Comparison of ENCODE assay signal across 8 cellular contexts in the genomic region with DNA sequence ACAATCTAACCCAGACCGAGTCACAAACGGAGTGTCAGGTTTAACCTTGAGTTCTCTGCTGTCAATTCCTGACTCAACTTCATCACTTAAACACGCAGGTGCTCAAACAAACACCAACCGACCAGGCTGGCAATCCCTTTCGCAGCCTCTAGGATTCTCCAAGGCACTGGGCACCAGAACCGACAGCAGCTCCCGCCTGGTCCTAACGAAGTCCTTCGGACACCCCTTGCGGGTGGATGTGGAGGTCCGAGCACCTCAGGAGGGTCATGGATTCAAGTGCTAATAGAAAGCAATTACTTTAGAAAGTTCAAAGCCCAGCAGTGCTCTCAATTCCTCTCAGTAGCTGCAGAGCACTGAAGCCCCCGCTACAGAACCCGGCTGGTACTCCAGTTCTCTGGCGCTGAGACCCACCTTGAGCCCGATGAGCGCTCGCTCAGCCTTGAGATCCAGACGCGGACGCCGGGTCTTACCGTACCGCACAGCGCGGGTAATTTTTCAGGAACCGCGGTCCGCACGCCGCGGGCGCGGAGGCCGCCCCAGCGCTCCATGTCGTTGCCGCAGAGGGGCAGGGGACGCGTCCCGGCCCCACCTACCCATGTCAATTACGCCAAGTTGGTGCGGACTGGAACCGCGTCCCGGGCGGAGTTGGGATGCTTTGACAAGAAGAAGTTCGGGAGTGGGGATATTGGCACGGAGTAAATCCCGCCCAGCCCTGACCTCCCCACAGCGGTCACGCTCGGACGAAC. TPM values are rescaled to one million over a fixed set of nuclear protein-coding genes. Genes with fewer than 3 reads are reported as not detected.
DNase-seq lines count a peak whose midpoint lies in the region; ATAC-seq and TF ChIP-seq lines count a peak whose summit lies in the region.

No MANE protein-coding gene starts in this region.

- no peaks in the 10 kb centered on the region for H3K27me3 ChIP-seq in lung (ENCODE audit: control insufficient read depth, insufficient read depth)

- H3K4me1 Mint-ChIP-seq in activated CD4-positive, alpha-beta memory T cell treated with anti-CD3 and anti-CD28 coated beads for 36 hours (ENCODE audit: low read depth): peaks cover 16% of the 10 kb centered on the region
- H3K4me1 Mint-ChIP-seq in stimulated activated naive B cell treated with anti-CD40 and anti-IgM and Interleukin-4, amounts not matched to agents 10 μg/mL and 1 μg/mL and 100 μg/mL, for 72 hours: peaks cover 21 to 56% of the 10 kb centered on the region in 2 donors

- H3K27ac Mint-ChIP-seq in activated CD4-positive, alpha-beta memory T cell treated with anti-CD3 and anti-CD28 coated beads for 36 hours: no peak overlapping the region
- H3K27ac Mint-ChIP-seq in stimulated activated naive B cell treated with anti-CD40 and anti-IgM and Interleukin-4, amounts not matched to agents 10 μg/mL and 1 μg/mL and 100 μg/mL, for 72 hours: peak overlapping the region; percentile 89

- 1% methylated on average over 50 to 53 of the region's 53 CpGs for WGBS in lung, 2 donors

- H3K9me3 Mint-ChIP-seq in activated CD4-positive, alpha-beta memory T cell treated with anti-CD3 and anti-CD28 coated beads for 36 hours: no peaks in the 10 kb centered on the region
- no peaks in the 10 kb centered on the region for H3K9me3 Mint-ChIP-seq in stimulated activated naive B cell treated with anti-CD40 and anti-IgM and Interleukin-4, amounts not matched to agents 10 μg/mL and 1 μg/mL and 100 μg/mL, for 72 hours

- TF ChIP-seq CTCF in 22Rv1 (IDR thresholded peaks at IDR 0.05) (peak; percentile 56), lung (IDR thresholded peaks at IDR 0.05; ENCODE audit: control extremely low read depth, extremely low read depth) (no peak)

- CTCF ChIA-PET in activated CD4-positive, alpha-beta memory T cell treated with anti-CD3 and anti-CD28 coated beads for 36 hours (lab: Charles Lee): interaction anchor here (1.3 kb wide), 1 partner anchor 12 kb away, joined by 3 read pairs; no protein-coding TSS in a partner anchor

- no peaks in the 10 kb centered on the region for H3K9me3 ChIP-seq in lung (ENCODE audit: control insufficient read depth in 2 of 2, insufficient read depth in 1 of 2, low read length in 1 of 2)

- peak overlapping the region; percentile 89 for H3K4me3 Mint-ChIP-seq in activated CD4-positive, alpha-beta memory T cell treated with anti-CD3 and anti-CD28 coated beads for 36 hours
- H3K4me3 Mint-ChIP-seq in stimulated activated naive B cell treated with anti-CD40 and anti-IgM and Interleukin-4, amounts not matched to agents 10 μg/mL and 1 μg/mL and 100 μg/mL, for 72 hours: peak overlapping the region; percentile 89 to 98

- DNase-seq in NCI-H69 (lab: John Stamatoyannopoulos, UW): peak; percentile 95
- peak; percentile 71 for DNase-seq in activated CD4-positive, alpha-beta memory T cell treated with anti-CD3 and anti-CD28 coated beads for 36 hours
- DNase-seq in effector CD4-positive, alpha-beta T cell: peak; percentile 32
- peak; percentile 68 for DNase-seq in lung (ENCODE audit: low spot score)
- peak; percentile 47 for DNase-seq in stimulated activated naive B cell treated with anti-CD40 and anti-IgM and Interleukin-4, amounts not matched to agents 10 μg/mL and 1 μg/mL and 100 μg/mL, for 72 hours

- peaks cover 3% of the 10 kb centered on the region for H3K27me3 Mint-ChIP-seq in activated CD4-positive, alpha-beta memory T cell treated with anti-CD3 and anti-CD28 coated beads for 36 hours
- no peaks in the 10 kb centered on the region for H3K27me3 Mint-ChIP-seq in stimulated activated naive B cell treated with anti-CD40 and anti-IgM and Interleukin-4, amounts not matched to agents 10 μg/mL and 1 μg/mL and 100 μg/mL, for 72 hours

- H3K4me3 ChIP-seq in lung: peak overlapping the region; percentile 86

- H3K36me3 ChIP-seq in lung (ENCODE audit: control insufficient read depth in 2 of 2, insufficient read depth in 2 of 2, low read length in 2 of 2): no peaks in the 10 kb centered on the region

- no peaks in the 10 kb centered on the region for H3K36me3 Mint-ChIP-seq in activated CD4-positive, alpha-beta memory T cell treated with anti-CD3 and anti-CD28 coated beads for 36 hours
- peaks cover 8 to 11% of the 10 kb centered on the region in 2 donors for H3K36me3 Mint-ChIP-seq in stimulated activated naive B cell treated with anti-CD40 and anti-IgM and Interleukin-4, amounts not matched to agents 10 μg/mL and 1 μg/mL and 100 μg/mL, for 72 hours

- POLR2A ChIA-PET in activated CD4-positive, alpha-beta memory T cell treated with anti-CD3 and anti-CD28 coated beads for 36 hours (lab: Charles Lee): interaction anchor here (0.6 to 1.2 kb wide), 3 partner anchors 58 to 252 kb away, joined by 3 read pairs; no protein-coding TSS in a partner anchor

- peak overlapping the region; percentile 79 for H3K27ac ChIP-seq in 22Rv1
- H3K27ac ChIP-seq in lung (ENCODE audit: low read depth in 1 of 2, low read length in 1 of 2): peak overlapping the region; percentile 96 to 98

- intact Hi-C loops in activated CD4-positive, alpha-beta memory T cell treated with anti-CD3 and anti-CD28 coated beads for 36 hours (cut with micrococcal nuclease): loop anchor here (1.0 to 10.0 kb wide), 13 partner anchors 17 to 1053 kb away; a partner anchor contains a TSS

- ATAC-seq in GM18498 (IDR thresholded peaks at IDR 0.05; ENCODE audit: unreplicated experiment) (peak; percentile 23), HG03108 (IDR thresholded peaks at IDR 0.05; ENCODE audit: unreplicated experiment) (peak; percentile 3), lung (ENCODE audit: insufficient read depth, low FRiP score) (peak; percentile 59)
- peak; percentile 30 to 33 for ATAC-seq in stimulated activated naive B cell treated with anti-CD40 and anti-IgM and Interleukin-4, amounts not matched to agents 10 μg/mL and 1 μg/mL and 100 μg/mL, for 72 hours (replicated peaks)

- peaks cover 5 to 14% of the 10 kb centered on the region in 2 donors for H3K4me1 ChIP-seq in lung (ENCODE audit: control insufficient read depth in 2 of 2, insufficient read depth in 2 of 2, low read length in 2 of 2)

RNA-seq across cellular contexts. Expression of a gene that starts 0.7 kb away (rescaled TPM):
- total RNA-seq in activated CD4-positive, alpha-beta memory T cell treated with anti-CD3 and anti-CD28 coated beads for 36 hours: 1 to 10 TPM; 4.0 to 4.4 TPM
- total RNA-seq in lung: 10 to 100 TPM; 10.2 to 17.0 TPM
- polyA plus RNA-seq in lung: 10 to 100 TPM in 1 of 2 donors, 1 to 10 TPM in 1; 3.7 to 16.0 TPM

RNA-seq across cellular contexts. Expression of a gene that starts 43.6 kb away (rescaled TPM):
- total RNA-seq in activated CD4-positive, alpha-beta memory T cell treated with anti-CD3 and anti-CD28 coated beads for 36 hours: 1 to 10 TPM; 9.4 to 9.7 TPM
- total RNA-seq in lung: 1 to 10 TPM; 5.6 to 9.6 TPM
- polyA plus RNA-seq in lung: 1 to 10 TPM; 2.7 to 6.0 TPM

Comparison
In these comparisons a context has a peak if more than half of its experiments do, and no peak if none do; other contexts are left out.
1. Peak in every context shown above with its lines: DNase-seq, ATAC-seq, H3K4me3 ChIP-seq and H3K27ac ChIP-seq.
2. ATAC-seq: peak in every context shown above with its lines; median percentile 59 in lung; 32 in stimulated activated naive B cell treated with anti-CD40 and anti-IgM and Interleukin-4, amounts not matched to agents 10 μg/mL and 1 μg/mL and 100 μg/mL, for 72 hours; 23 in GM18498; 3 in HG03108.
3. DNase-seq: peak in every context shown above with its lines; median percentile 95 in NCI-H69; 71 in activated CD4-positive, alpha-beta memory T cell treated with anti-CD3 and anti-CD28 coated beads for 36 hours; 68 in lung; 47 in stimulated activated naive B cell treated with anti-CD40 and anti-IgM and Interleukin-4, amounts not matched to agents 10 μg/mL and 1 μg/mL and 100 μg/mL, for 72 hours; 32 in effector CD4-positive, alpha-beta T cell.